ENCODE assay signal across 8 cellular contexts in genomic region chr3:122679085-122679466, GRCh38. TPM values are rescaled to one million over a fixed set of nuclear protein-coding genes. Genes with fewer than 3 reads are reported as not detected.
DNase-seq lines count a peak whose midpoint lies in the region; ATAC-seq and TF ChIP-seq lines count a peak whose summit lies in the region.

No MANE protein-coding gene starts in this region.

- H3K36me3 ChIP-seq in H7 (replicated peaks; ENCODE audit: control insufficient read depth, insufficient read depth, low read length) = no peaks in the 10 kb centered on the region
- H3K36me3 ChIP-seq in adrenal gland (replicated peaks in 1 of 2) = no peaks in the 10 kb centered on the region
- H3K36me3 ChIP-seq in left ventricle myocardium inferior = no peaks in the 10 kb centered on the region
- no peaks in the 10 kb centered on the region for H3K36me3 ChIP-seq in psoas muscle (ENCODE audit: insufficient read depth in 1 of 2, low read depth in 1 of 2)
- H3K36me3 ChIP-seq in urinary bladder (ENCODE audit: insufficient read depth) = no peaks in the 10 kb centered on the region

- WGBS in adrenal gland, 4 donors = 0 to 2% (median 0%) methylated on average over 7 of the region's 7 CpGs
- WGBS in psoas muscle, 3 donors = 1% methylated on average over 7 of the region's 7 CpGs
- under 1% methylated on average over 7 of the region's 7 CpGs for WGBS in urinary bladder

- peak; percentile 70 to 88 (median 78) for ATAC-seq in psoas muscle

- H3K4me3 ChIP-seq in H7 (ENCODE audit: insufficient read depth, low read depth, low read length) (peak overlapping the region; percentile 20), adrenal gland (peak overlapping the region in 2 of 4 donors; percentile 15 to 97), left ventricle myocardium inferior (peak overlapping the region; percentile 80), psoas muscle (peak overlapping the region; percentile 78), urinary bladder (ENCODE audit: low read depth, low read length) (no peak overlapping the region)

- peaks cover 4% of the 10 kb centered on the region for H3K27me3 ChIP-seq in H7 (ENCODE audit: control insufficient read depth, insufficient read depth, low read length)
- no peaks in the 10 kb centered on the region for H3K27me3 ChIP-seq in adrenal gland
- no peaks in the 10 kb centered on the region for H3K27me3 ChIP-seq in left ventricle myocardium inferior (ENCODE audit: low read depth)
- H3K27me3 ChIP-seq in psoas muscle (ENCODE audit: insufficient read depth in 3 of 3, low read length in 2 of 3) = no peaks in the 10 kb centered on the region

- DNase-seq in Caki2 (ENCODE audit: low read depth) (peak; percentile 76), H7 (peak; percentile 60), NCI-H128 (lab: John Stamatoyannopoulos, UW; ENCODE audit: unreplicated experiment) (peak; percentile 42), SW480 (ENCODE audit: low spot score) (peak; percentile 82), adrenal gland (peak; percentile 82 to 94 (median 88)), left ventricle myocardium inferior (peak; percentile 78), psoas muscle (peak; percentile 82 to 84)

- intact Hi-C loops in adrenal gland (cut with DNase I) (loop anchor here in 1 of 2 donors (2.0 kb wide), 1 partner anchor 116 kb away; no protein-coding TSS in a partner anchor), left ventricle myocardium inferior (cut with micrococcal nuclease) (loop anchor here (5.0 kb wide), 2 partner anchors 117 to 287 kb away; partner anchors contain the start of genes DTX3L and PARP9), psoas muscle (cut with DNase I) (loop anchor here (1.0 to 2.0 kb wide), 3 partner anchors 118 to 286 kb away; no protein-coding TSS in a partner anchor)

- H3K9me3 ChIP-seq in adrenal gland (replicated peaks in 1 of 3) (no peaks in the 10 kb centered on the region), left ventricle myocardium inferior (replicated peaks) (peaks cover 4% of the 10 kb centered on the region), psoas muscle (no peaks in the 10 kb centered on the region)

- peak; percentile 65 to 91 (median 87) for TF ChIP-seq CTCF in adrenal gland (IDR thresholded peaks at IDR 0.05)
- peak; percentile 88 for TF ChIP-seq CTCF in left ventricle myocardium inferior (IDR thresholded peaks at IDR 0.05; ENCODE audit: borderline replicate concordance)
- peak; percentile 76 for TF ChIP-seq CTCF in psoas muscle (IDR thresholded peaks at IDR 0.05)

- H3K4me1 ChIP-seq in adrenal gland (replicated peaks in 1 of 2) (peaks cover 8 to 38% of the 10 kb centered on the region in 2 donors), left ventricle myocardium inferior (peaks cover 55% of the 10 kb centered on the region), psoas muscle (no peaks in the 10 kb centered on the region), urinary bladder (ENCODE audit: insufficient read depth) (no peaks in the 10 kb centered on the region)

- in situ Hi-C loops in Caki2 (cut with HindIII; ENCODE audit: low pct_unique_long_range_greater_than_20kb, low sequenced_read_pairs) = no loop called here

- peak in 1 of 2 donors; percentile 8 for TF ChIP-seq POLR2A in adrenal gland (IDR thresholded peaks at IDR 0.05)

- H3K27ac ChIP-seq in adrenal gland = peak overlapping the region; percentile 90 to 99 (median 95)
- peak overlapping the region; percentile 92 for H3K27ac ChIP-seq in left ventricle myocardium inferior (replicated peaks)
- peak overlapping the region; percentile 74 for H3K27ac ChIP-seq in psoas muscle
- H3K27ac ChIP-seq in urinary bladder (ENCODE audit: low read depth) = peak overlapping the region; percentile 38

RNA-seq across cellular contexts. Expression of gene PARP14, which starts 1.6 kb away (rescaled TPM):
- total RNA-seq in Caki2 (2014; rRNA removed; shearing (Covaris generic); ENCODE audit: low replicate concordance) = 20.2 and 20.3 TPM in 2 replicates
- total RNA-seq in H7 (2014; rRNA removed; shearing (Covaris generic)) = 5.6 and 8.5 TPM in 2 replicates
- total RNA-seq in adrenal gland (10 to 100 TPM; 30.8 to 90.2 (median 49.2) TPM), left ventricle myocardium inferior (11.7 TPM), psoas muscle (1 to 10 TPM; 6.0 to 10.0 (median 8.6) TPM), urinary bladder (52.0 TPM)
- polyA plus RNA-seq in adrenal gland (10 to 100 TPM; 17.4 to 24.1 (median 17.6) TPM), psoas muscle (1 to 10 TPM; 2.2 to 5.5 (median 3.3) TPM), urinary bladder (9.7 TPM)

Comparison
In these comparisons a context has a peak if more than half of its experiments do, and no peak if none do; other contexts are left out.
1. H3K27ac ChIP-seq: peak in every context shown above with its lines; median percentile 95 in adrenal gland; 92 in left ventricle myocardium inferior; 74 in psoas muscle; 38 in urinary bladder.